In genomic region chr9:82584349-82584846, GRCh38 we compare ENCODE assay signal across 17 cellular contexts.
"Had no signal": no experiment of that assay in that cellular context is flagged by ENCODE, and none has a peak within 500 bp of the region (broad histone marks: within the 10 kb centered on the region; RNA-seq: fewer than 3 reads in every experiment).

No MANE protein-coding gene starts in this region.

- ATAC-seq: activated naive CD8-positive, alpha-beta T cell treated with anti-CD3 and anti-CD28 coated beads, Interleukin-2, amount 50 U/mL, for 24 hours; gastrocnemius medialis; heart left ventricle; natural killer cell had no signal

- H3K9me3 Mint-ChIP-seq: activated CD4-positive, alpha-beta T cell treated with anti-CD3 and anti-CD28 coated beads, Interleukin-2, amount 10 ng/mL, durations not matched to agents 24 days and 14 days had no signal

- H3K36me3 ChIP-seq: ascending aorta, gastrocnemius medialis, heart left ventricle, left ventricle myocardium inferior, right atrium auricular region, suprapubic skin had no signal

- DNase-seq: activated CD4-positive, alpha-beta T cell treated with anti-CD3 and anti-CD28 coated beads, Interleukin-2, amount 10 ng/mL, durations not matched to agents 24 days and 14 days; activated CD4-positive, CD25-positive, alpha-beta regulatory T cell; activated CD8-positive, alpha-beta memory T cell treated with anti-CD3 and anti-CD28 coated beads for 24 hours; activated naive CD8-positive, alpha-beta T cell treated with anti-CD3 and anti-CD28 coated beads, Interleukin-2, amount 50 U/mL, for 24 hours; gastrocnemius medialis; heart left ventricle; left ventricle myocardium inferior; natural killer cell; small intestine; stimulated activated CD4-positive, alpha-beta T cell treated with anti-CD3 and anti-CD28 coated beads, Interleukin-4, amount 100 ng/mL, for 24 hours; stimulated activated CD8-positive, alpha-beta memory T cell treated with anti-CD3 and anti-CD28 coated beads, Interleukin-4, amount 100 ng/mL, for 48 hours had no signal

- H3K36me3 Mint-ChIP-seq: natural killer cell had no signal

- H3K27ac ChIP-seq: ascending aorta, gastrocnemius medialis, heart left ventricle, left ventricle myocardium inferior, right atrium auricular region, suprapubic skin had no signal

- H3K27me3 ChIP-seq: ascending aorta, gastrocnemius medialis, heart left ventricle, right atrium auricular region, suprapubic skin had no signal

- H3K4me1 ChIP-seq: ascending aorta, gastrocnemius medialis, heart left ventricle, left ventricle myocardium inferior, right atrium auricular region, suprapubic skin had no signal

- H3K9me3 ChIP-seq: ascending aorta, gastrocnemius medialis, right atrium auricular region had no signal

- H3K4me3 ChIP-seq: ascending aorta, gastrocnemius medialis, heart left ventricle, left ventricle myocardium inferior, right atrium auricular region, suprapubic skin had no signal

- H3K27ac Mint-ChIP-seq: activated CD4-positive, alpha-beta T cell treated with anti-CD3 and anti-CD28 coated beads, Interleukin-2, amount 10 ng/mL, durations not matched to agents 24 days and 14 days; activated naive CD8-positive, alpha-beta T cell treated with anti-CD3 and anti-CD28 coated beads, Interleukin-2, amount 50 U/mL, for 24 hours; activated T-helper 1 cell treated with anti-CD3 and anti-CD28 coated beads, Interleukin-12 subunit alpha, Interleukin-12 subunit beta, Interleukin-2, Interleukin-4 antibody, amounts not matched to agents 30 ng/mL and 10 ng/mL and 1 ng/mL, durations not matched to agents 14 hours and 24 hours and 36 hours; natural killer cell; stimulated activated naive CD8-positive, alpha-beta T cell treated with anti-CD3 and anti-CD28 coated beads, Interleukin-15, Interleukin-2, amounts not matched to agents 100 ng/mL and 50 ng/mL, for 24 hours; type B pancreatic cell had no signal
